In genomic region chr20:9930142-9930541, GRCh38 we compare ENCODE assay signal across 6 cellular contexts.
"Had no signal": no experiment of that assay in that cellular context is flagged by ENCODE, and none has a peak within 500 bp of the region (broad histone marks: within the 10 kb centered on the region; RNA-seq: fewer than 3 reads in every experiment).

No MANE protein-coding gene starts in this region.

- H2AFZ ChIP-seq: GM23338 had no signal

- H3K4me2 ChIP-seq: GM23338 had no signal

- FAIRE-seq: H1, H54 had no signal

- H3K27ac ChIP-seq: HL-60 had no signal

- ATAC-seq: GM23338 had no signal

- DNase-seq: H9, HCEC 1CT had no signal

- H3K4me3 ChIP-seq: GM23338 had no signal
